2 cellular contexts compared by ENCODE assay signal in genomic region chr5:6296524-6296923, GRCh38.
TF ChIP-seq lines count a peak whose summit lies in the region.

No MANE protein-coding gene starts in this region.

TF ChIP-seq in GM23338, 12 proteins besides CTCF, POLR2A, EP300 and RAD21:
- no peak for TF ChIP-seq ZNF114 (CRISPR knock-in tag; IDR thresholded peaks at IDR 0.05)
- TF ChIP-seq POLR2AphosphoS5 (IDR thresholded peaks at IDR 0.05; ENCODE audit: low read depth) = no peak
- no peak for TF ChIP-seq ZNF331 (CRISPR knock-in tag; IDR thresholded peaks at IDR 0.05; ENCODE audit: low read depth)
- TF ChIP-seq EZH2 (IDR thresholded peaks at IDR 0.05; ENCODE audit: low read depth, unreplicated experiment) = no peak
- TF ChIP-seq ETS1 (IDR thresholded peaks at IDR 0.05) = no peak
- TF ChIP-seq ZNF462 (CRISPR knock-in tag; IDR thresholded peaks at IDR 0.05) = no peak
- no peak for TF ChIP-seq JUNB (IDR thresholded peaks at IDR 0.05; ENCODE audit: unreplicated experiment)
- TF ChIP-seq CREB1 (CRISPR knock-in tag; IDR thresholded peaks at IDR 0.05; ENCODE audit: low read depth) = no peak
- no peak for TF ChIP-seq STAT1 (IDR thresholded peaks at IDR 0.05; ENCODE audit: unreplicated experiment)
- no peak for TF ChIP-seq REST (IDR thresholded peaks at IDR 0.05; ENCODE audit: unreplicated experiment)
- TF ChIP-seq NANOG (IDR thresholded peaks at IDR 0.05; ENCODE audit: borderline replicate concordance) = no peak
- no peak for TF ChIP-seq EZH2phosphoT487 (IDR thresholded peaks at IDR 0.05; ENCODE audit: unreplicated experiment)

TF ChIP-seq in K562, 482 proteins besides CTCF, POLR2A, EP300 and RAD21:
- TF ChIP-seq YY1 (IDR thresholded peaks at IDR 0.05; ENCODE audit: borderline replicate concordance in 1 of 3, control insufficient read depth in 1 of 3, extremely low read depth in 1 of 3, insufficient read depth in 3 of 3, insufficient read length in 1 of 3, insufficient replicate concordance in 2 of 3, low read depth in 1 of 3, low read length in 2 of 3) (peak in 1 of 3 experiments; percentile 54), E2F1 (CRISPR knock-in tag; IDR thresholded peaks at IDR 0.05) (no peak), ESRRA (IDR thresholded peaks at IDR 0.05; ENCODE audit: borderline replicate concordance, low read depth) (peak; percentile 56)
